In genomic region chr6:9159051-9159450, GRCh38 we compare ENCODE assay signal across 22 cellular contexts.
"Had no signal": no experiment of that assay in that cellular context is flagged by ENCODE, and none has a peak within 500 bp of the region (broad histone marks: within the 10 kb centered on the region; RNA-seq: fewer than 3 reads in every experiment).

No MANE protein-coding gene starts in this region.

- H3K36me3 ChIP-seq: colonic mucosa, esophagus muscularis mucosa, esophagus squamous epithelium, gastrocnemius medialis, gastroesophageal sphincter, heart left ventricle, heart right ventricle had no signal

- H3K4me1 ChIP-seq: colonic mucosa, esophagus muscularis mucosa, esophagus squamous epithelium, foreskin keratinocyte, gastrocnemius medialis, gastroesophageal sphincter, heart left ventricle, heart right ventricle had no signal

- H3K9me3 ChIP-seq: colonic mucosa, gastrocnemius medialis had no signal

- H3K4me3 ChIP-seq: colonic mucosa, coronary artery, dorsolateral prefrontal cortex, esophagus muscularis mucosa, esophagus squamous epithelium, gastrocnemius medialis, gastroesophageal sphincter, heart left ventricle, heart right ventricle had no signal

- ATAC-seq: effector memory CD8-positive, alpha-beta T cell; esophagus mucosa; foreskin keratinocyte; gastrocnemius medialis; gastroesophageal sphincter; heart left ventricle; heart right ventricle had no signal

- H3K27me3 ChIP-seq: colonic mucosa, dorsolateral prefrontal cortex, esophagus muscularis mucosa, esophagus squamous epithelium, foreskin keratinocyte, gastrocnemius medialis, gastroesophageal sphincter, heart left ventricle, heart right ventricle had no signal

- DNase-seq: colonic mucosa; cortex of kidney; dermis blood vessel endothelial cell; dorsolateral prefrontal cortex; effector CD4-positive, alpha-beta T cell; effector CD8-positive, alpha-beta T cell; effector memory CD4-positive, alpha-beta T cell; effector memory CD8-positive, alpha-beta T cell; endodermal cell; esophagus squamous epithelium; foreskin fibroblast; foreskin keratinocyte; gastrocnemius medialis; glutamatergic neuron; head of caudate nucleus; heart left ventricle; heart right ventricle had no signal

- H3K27ac ChIP-seq: colonic mucosa, coronary artery, dorsolateral prefrontal cortex, epithelial cell of prostate, esophagus muscularis mucosa, esophagus squamous epithelium, foreskin keratinocyte, gastrocnemius medialis, gastroesophageal sphincter, heart left ventricle, heart right ventricle had no signal
